Comparison of ENCODE assay signal across 13 cellular contexts in genomic region chr7:154777023-154777422, GRCh38.
DNase-seq lines count a peak whose midpoint lies in the region; ATAC-seq and TF ChIP-seq lines count a peak whose summit lies in the region.
"Had no signal": no experiment of that assay in that cellular context is flagged by ENCODE, and none has a peak within 500 bp of the region (broad histone marks: within the 10 kb centered on the region; RNA-seq: fewer than 3 reads in every experiment).

No MANE protein-coding gene starts in this region.

- H3K79me2 ChIP-seq in SK-N-SH (ENCODE audit: insufficient read depth), result no peaks in the 10 kb centered on the region

- H3K9ac ChIP-seq in SK-N-SH, result no peak overlapping the region

- no TSS peak for BruUV-seq in Panc1 (replicated peaks; lab: Mats Ljungman, UMichigan)

- no peaks in the 10 kb centered on the region for H3K9me3 ChIP-seq in SK-N-SH
- H3K9me3 ChIP-seq in Panc1 (ENCODE audit: control insufficient read depth, insufficient read depth, low read depth, low read length), result no peaks in the 10 kb centered on the region
- no peaks in the 10 kb centered on the region for H3K9me3 ChIP-seq in upper lobe of right lung
- H3K9me3 ChIP-seq: esophagus squamous epithelium, thoracic aorta had no signal

- no peak for TF ChIP-seq EP300 in SK-N-SH (IDR thresholded peaks at IDR 0.05; ENCODE audit: borderline replicate concordance in 1 of 2, low read depth in 1 of 2, low read length in 1 of 2)

- in situ Hi-C loops in Panc1 (cut with HindIII; ENCODE audit: low pct_unique_long_range_greater_than_20kb, low sequenced_read_pairs), result no loop called here

- ATAC-seq in SK-N-SH treated with all-trans-retinoic acid at 6 μM for 48 hours, result no peak
- peak; percentile 91 for ATAC-seq in Panc1
- peak; percentile 43 for ATAC-seq in upper lobe of right lung
- no peak for ATAC-seq in HG03457 (IDR thresholded peaks at IDR 0.05; ENCODE audit: unreplicated experiment)
- ATAC-seq in GM19455 (IDR thresholded peaks at IDR 0.05; ENCODE audit: unreplicated experiment), result no peak

- CTCF ChIA-PET in SK-N-SH (lab: Yijun Ruan, JAX) (interaction anchor here (0.7 to 5.2 kb wide), 19 partner anchors 8 to 257 kb away, joined by 3 to 33 read pairs (median 4); no protein-coding TSS in a partner anchor), Panc1 (lab: Charles Lee) (no interaction called here)

- intact Hi-C loops in Panc1 (cut with micrococcal nuclease; ENCODE audit: unreplicated experiment) (no loop called here), upper lobe of right lung (cut with DNase I) (no loop called here)

- H3K27me3 ChIP-seq in SK-N-SH (ENCODE audit: insufficient read depth), result no peaks in the 10 kb centered on the region
- no peaks in the 10 kb centered on the region for H3K27me3 ChIP-seq in Panc1 (ENCODE audit: control insufficient read depth, insufficient read depth, low read length)
- H3K27me3 ChIP-seq in upper lobe of right lung, result peaks cover 4% of the 10 kb centered on the region
- H3K27me3 ChIP-seq: cardiac muscle cell, esophagus squamous epithelium had no signal

- H3K4me1 ChIP-seq in SK-N-SH (ENCODE audit: control insufficient read depth in 1 of 2, insufficient read depth in 2 of 2, low read depth in 1 of 2, low read length in 1 of 2) (peaks cover 0 to 17% of the 10 kb centered on the region in 2 experiments; a peak in 2 of 4 replicates), Panc1 (ENCODE audit: control insufficient read depth, insufficient read depth, low read length) (no peaks in the 10 kb centered on the region), upper lobe of right lung (no peaks in the 10 kb centered on the region)
- H3K4me1 ChIP-seq: esophagus squamous epithelium had no signal

- H3F3A ChIP-seq in SK-N-SH (replicated peaks; ENCODE audit: insufficient read depth), result no peaks in the 10 kb centered on the region

- 51% methylated on average over 5 of the region's 5 CpGs for WGBS in SK-N-SH (ENCODE audit: low lambda C conversion rate)

- POLR2A ChIA-PET in SK-N-SH (lab: Yijun Ruan, JAX) (no interaction called here), Panc1 (lab: Charles Lee) (no interaction called here)

- H3K27ac ChIP-seq in SK-N-SH (ENCODE audit: low read depth in 2 of 2, low read length in 1 of 2) (no peak overlapping the region), Panc1 (ENCODE audit: low read length) (no peak overlapping the region), upper lobe of right lung (no peak overlapping the region)
- H3K27ac ChIP-seq: cardiac muscle cell, esophagus squamous epithelium, thoracic aorta had no signal

- H3K4me3 ChIP-seq in SK-N-SH (ENCODE audit: low read depth in 2 of 2, low read length in 1 of 2) (no peak overlapping the region), Panc1 (ENCODE audit: low read depth in 2 of 2, low read length in 2 of 2) (no peak overlapping the region), epithelial cell of proximal tubule (ENCODE audit: low read depth, low read length) (no peak overlapping the region), upper lobe of right lung (no peak overlapping the region)
- H3K4me3 ChIP-seq: cardiac muscle cell, esophagus squamous epithelium, thoracic aorta had no signal

- no peak for TF ChIP-seq CTCF in SK-N-SH (IDR thresholded peaks at IDR 0.05)
- TF ChIP-seq CTCF in Panc1 (IDR thresholded peaks at IDR 0.05), result peak; percentile 43; the same call in 1 of the 2 replicates
- TF ChIP-seq CTCF in epithelial cell of proximal tubule (conservative IDR thresholded peaks at IDR 0.05; ENCODE audit: low read depth, low read length), result peak; percentile 49
- TF ChIP-seq CTCF in upper lobe of right lung (IDR thresholded peaks at IDR 0.05), result no peak

- H4K20me1 ChIP-seq in SK-N-SH (ENCODE audit: insufficient read depth), result no peaks in the 10 kb centered on the region

- H3K9me2 ChIP-seq in SK-N-SH, result no peaks in the 10 kb centered on the region

- no peak overlapping the region for H3K4me2 ChIP-seq in SK-N-SH

- no peak overlapping the region for H2AFZ ChIP-seq in SK-N-SH (ENCODE audit: low read depth)

- peak; percentile 15; the same call in 1 of the 2 replicates for TF ChIP-seq RAD21 in SK-N-SH (IDR thresholded peaks at IDR 0.05; ENCODE audit: low read length)

- DNase-seq in SK-N-SH, result peak; percentile 58
- DNase-seq in Panc1 (ENCODE audit: low read depth, low spot score), result peak; percentile 18
- no peak for DNase-seq in epithelial cell of proximal tubule (ENCODE audit: low read depth)
- no peak for DNase-seq in upper lobe of right lung
- no peak for DNase-seq in activated effector memory CD4-positive, alpha-beta T cell treated with anti-CD3 and anti-CD28 coated beads, Interleukin-2, amount 50 U/mL, for 16 hours
- DNase-seq: activated CD4-positive, alpha-beta T cell treated with anti-CD3 and anti-CD28 coated beads, Interleukin-2, amount 10 ng/mL, durations not matched to agents 24 days and 14 days; EL; esophagus squamous epithelium had no signal

- H3K36me3 ChIP-seq in SK-N-SH (replicated peaks in 1 of 2; ENCODE audit: control insufficient read depth in 1 of 2, insufficient read depth in 2 of 2, low read length in 1 of 2) (no peaks in the 10 kb centered on the region), Panc1 (ENCODE audit: control insufficient read depth, insufficient read depth, low read length) (no peaks in the 10 kb centered on the region), upper lobe of right lung (no peaks in the 10 kb centered on the region)
- H3K36me3 ChIP-seq: cardiac muscle cell, esophagus squamous epithelium, thoracic aorta had no signal

TF ChIP-seq in SK-N-SH, 30 proteins besides CTCF, POLR2A, EP300 and RAD21 (continues in another document):
- TF ChIP-seq IRF3 (IDR thresholded peaks at IDR 0.05; ENCODE audit: low read depth, low read length) (no peak), RXRA (IDR thresholded peaks at IDR 0.05; ENCODE audit: borderline replicate concordance, low read depth) (no peak), TEAD4 (IDR thresholded peaks at IDR 0.05; ENCODE audit: borderline replicate concordance, insufficient read depth) (no peak), FOSL2 (IDR thresholded peaks at IDR 0.05; ENCODE audit: borderline replicate concordance, low read depth) (no peak), JUND (IDR thresholded peaks at IDR 0.05) (no peak), TCF12 (IDR thresholded peaks at IDR 0.05) (no peak), PBX3 (IDR thresholded peaks at IDR 0.05) (no peak), MXI1 (IDR thresholded peaks at IDR 0.05; ENCODE audit: low read depth, low read length) (no peak), POLR2AphosphoS5 (IDR thresholded peaks at IDR 0.05; ENCODE audit: low read depth, low read length) (no peak), RFX5 (IDR thresholded peaks at IDR 0.05; ENCODE audit: low read length) (no peak), GATA2 (CRISPR knock-in tag; IDR thresholded peaks at IDR 0.05) (no peak)

TF ChIP-seq in SK-N-SH treated with all-trans-retinoic acid at 6 μM for 48 hours, 23 proteins besides CTCF, POLR2A, EP300 and RAD21 (continues in another document):
- TF ChIP-seq GLIS3 (CRISPR knock-in tag; IDR thresholded peaks at IDR 0.05) (no peak), TSHZ2 (CRISPR knock-in tag; IDR thresholded peaks at IDR 0.05) (no peak), ZNF8 (CRISPR knock-in tag; IDR thresholded peaks at IDR 0.05) (no peak), ZFP30 (CRISPR knock-in tag; IDR thresholded peaks at IDR 0.05) (no peak), ZC3H10 (CRISPR knock-in tag; IDR thresholded peaks at IDR 0.05) (no peak), TCF4 (CRISPR knock-in tag; IDR thresholded peaks at IDR 0.05; ENCODE audit: borderline replicate concordance) (no peak), CREB5 (CRISPR knock-in tag; IDR thresholded peaks at IDR 0.05; ENCODE audit: low read depth) (no peak), PPARA (CRISPR knock-in tag; IDR thresholded peaks at IDR 0.05; ENCODE audit: borderline replicate concordance) (no peak), RARB (CRISPR knock-in tag; IDR thresholded peaks at IDR 0.05) (no peak), TOX (CRISPR knock-in tag; IDR thresholded peaks at IDR 0.05; ENCODE audit: borderline replicate concordance) (no peak), ZNF565 (CRISPR knock-in tag; conservative IDR thresholded peaks at IDR 0.05; ENCODE audit: low read depth) (no peak)

Comparison
In these comparisons a context has a peak if more than half of its experiments do, and no peak if none do; other contexts are left out.
1. DNase-seq: peak in SK-N-SH (single experiment) and Panc1 (single experiment); none in epithelial cell of proximal tubule (single experiment), upper lobe of right lung (single experiment) and activated effector memory CD4-positive, alpha-beta T cell treated with anti-CD3 and anti-CD28 coated beads, Interleukin-2, amount 50 U/mL, for 16 hours (single experiment).
2. CTCF ChIP-seq: peak in Panc1 (single experiment) and epithelial cell of proximal tubule (single experiment); none in SK-N-SH (single experiment) and upper lobe of right lung (single experiment).
3. ATAC-seq: peak in Panc1 (single experiment) and upper lobe of right lung (single experiment); none in SK-N-SH treated with all-trans-retinoic acid at 6 μM for 48 hours (single experiment), HG03457 (single experiment) and GM19455 (single experiment).